In genomic region chr22:29268511-29269229, GRCh38 we compare ENCODE assay signal across 8 cellular contexts. TPM values are rescaled to one million over a fixed set of nuclear protein-coding genes. Genes with fewer than 3 reads are reported as not detected.
DNase-seq lines count a peak whose midpoint lies in the region; ATAC-seq, FAIRE-seq and TF ChIP-seq lines count a peak whose summit lies in the region.

No MANE protein-coding gene starts in this region.

- no peak overlapping the region for H2BK15ac ChIP-seq in H1 (ENCODE audit: low read length)
- H2BK15ac ChIP-seq in mesenchymal stem cell (ENCODE audit: low read depth, poor library complexity, severe bottlenecking): peak overlapping the region; percentile 82

- peaks cover 47 to 73% of the 10 kb centered on the region in 2 experiments for H3K79me2 ChIP-seq in H1 (ENCODE audit: control insufficient read depth in 1 of 2, insufficient read depth in 2 of 2, low read length in 2 of 2)

- H3K36me3 ChIP-seq in H1 (ENCODE audit: control insufficient read depth in 2 of 4, insufficient read depth in 4 of 4, low read length in 3 of 4) (peaks cover 16 to 68% (median 32%) of the 10 kb centered on the region in 4 experiments), mesenchymal stem cell (ENCODE audit: control insufficient read depth in 1 of 2, insufficient read depth in 2 of 2, low read depth in 1 of 2, low read length in 2 of 2) (peaks cover 22 to 61% of the 10 kb centered on the region in 2 experiments)

- no peak for TF ChIP-seq EP300 in H1 (IDR thresholded peaks at IDR 0.05; ENCODE audit: borderline replicate concordance in 1 of 2, low read depth in 2 of 2, low read length in 2 of 2)

- H3K4ac ChIP-seq in H1 (replicated peaks; ENCODE audit: insufficient read length, low read depth, low read length) (peak overlapping the region; percentile 58), mesenchymal stem cell (ENCODE audit: low read depth in 1 of 2, low read length in 2 of 2) (peak overlapping the region; percentile 94 to 96)

- TF ChIP-seq CTCF in H1 (IDR thresholded peaks at IDR 0.05; ENCODE audit: control extremely low read depth in 1 of 3, insufficient read depth in 1 of 3, low read depth in 1 of 3, low read length in 3 of 3): no peak

- H3K27me3 ChIP-seq in H1 (replicated peaks in 1 of 4; ENCODE audit: control insufficient read depth in 3 of 4, extremely low read depth in 1 of 4, insufficient read depth in 3 of 4, low read length in 3 of 4): no peaks in the 10 kb centered on the region
- H3K27me3 ChIP-seq in mesenchymal stem cell (ENCODE audit: control insufficient read depth in 1 of 2, insufficient read depth in 1 of 2, low read length in 2 of 2): no peaks in the 10 kb centered on the region

- H3K4me1 ChIP-seq in H1 (replicated peaks in 1 of 4; ENCODE audit: control insufficient read depth in 3 of 4, insufficient read depth in 4 of 4, low read length in 3 of 4) (peaks cover 6 to 19% (median 11%) of the 10 kb centered on the region in 4 experiments; a peak in 6 of 7 replicates), mesenchymal stem cell (ENCODE audit: control insufficient read depth, insufficient read depth, low read depth, low read length) (peaks cover 15% of the 10 kb centered on the region)

- H2AK5ac ChIP-seq in H1 (ENCODE audit: low read depth, low read length) (no peak overlapping the region), mesenchymal stem cell (ENCODE audit: low read length, severe bottlenecking) (peak overlapping the region; percentile 79)

- H3K9me3 ChIP-seq in H1 (ENCODE audit: insufficient read depth in 2 of 2, low read depth in 1 of 2, low read length in 1 of 2): no peaks in the 10 kb centered on the region
- no peaks in the 10 kb centered on the region for H3K9me3 ChIP-seq in mesenchymal stem cell (ENCODE audit: control insufficient read depth, low read length)

- H3K4me3 ChIP-seq in H1 (ENCODE audit: extremely low read depth in 1 of 4, insufficient read depth in 2 of 4, low read depth in 3 of 4, low read length in 4 of 4) (peak overlapping the region; percentile 80 to 96 (median 95)), mesenchymal stem cell (ENCODE audit: insufficient read depth in 1 of 2, low read depth in 1 of 2, low read length in 2 of 2) (peak overlapping the region; percentile 75 to 95)

- H2BK5ac ChIP-seq in H1 (ENCODE audit: low read depth, low read length) (peak overlapping the region; percentile 100), mesenchymal stem cell (ENCODE audit: low read depth, low read length, poor library complexity, severe bottlenecking) (peak overlapping the region; percentile 100)

- H3K27ac ChIP-seq in H1 (ENCODE audit: low read depth, low read length): peak overlapping the region; percentile 100
- H3K27ac ChIP-seq in mesenchymal stem cell (ENCODE audit: low read length, poor library complexity, severe bottlenecking): peak overlapping the region; percentile 98

- H3K79me1 ChIP-seq in H1 (ENCODE audit: low read depth, low read length): peaks cover 8% of the 10 kb centered on the region
- peaks cover 16% of the 10 kb centered on the region for H3K79me1 ChIP-seq in mesenchymal stem cell (replicated peaks; ENCODE audit: low read length, poor library complexity, severe bottlenecking)

- no peak overlapping the region for H3K23ac ChIP-seq in H1 (ENCODE audit: insufficient read length)
- H3K23ac ChIP-seq in mesenchymal stem cell (ENCODE audit: low read length in 2 of 2): peak overlapping the region; percentile 30 to 70

- peak; percentile 62 to 72 for TF ChIP-seq POLR2A in H1 (IDR thresholded peaks at IDR 0.05; ENCODE audit: control extremely low read depth in 1 of 2, low read depth in 2 of 2, low read length in 2 of 2)

- WGBS in H1 (ENCODE audit: extremely low coverage in 1 of 2, insufficient coverage in 1 of 2, insufficient read length in 1 of 2, insufficient replicate concordance in 2 of 2, low coverage in 1 of 2, low lambda C conversion rate in 2 of 2, missing lambda C conversion rate in 1 of 2), 2 experiments: 1% methylated on average over 24 of the region's 51 CpGs; no CpG with 5 or more reads in 1 of the 2 experiments
- under 1% methylated on average over 50 of the region's 51 CpGs for WGBS in mesenchymal stem cell

- CTCF ChIA-PET in H1 (lab: Charles Lee; ENCODE audit: partially characterized antibody): interaction anchor here (1.0 kb wide), 1 partner anchor 64 kb away, joined by 4 read pairs; no protein-coding TSS in a partner anchor

- H2BK20ac ChIP-seq in H1 (ENCODE audit: low read length): no peak overlapping the region

- ATAC-seq in GM21737 (IDR thresholded peaks at IDR 0.05; ENCODE audit: unreplicated experiment): peak; percentile 9

- POLR2A ChIA-PET in H1 (lab: Charles Lee; ENCODE audit: partially characterized antibody): interaction anchor here (0.8 to 21.4 kb wide), 17 partner anchors 11 to 469 kb away, joined by 3 to 436 read pairs (median 5); partner anchors contain the start of genes GAS2L1 and XBP1

- H4K20me1 ChIP-seq in H1 (replicated peaks in 1 of 2; ENCODE audit: control insufficient read depth in 1 of 2, insufficient read depth in 2 of 2, low read length in 2 of 2): peaks cover 32 to 38% of the 10 kb centered on the region in 2 experiments

- H4K5ac ChIP-seq in H1 (ENCODE audit: insufficient read length, low read depth, low read length): peak overlapping the region; percentile 82

- no peak for FAIRE-seq in H1 (lab: Jason Lieb, UNC)

- DNase-seq in Daoy (ENCODE audit: low read depth): peak; percentile 63
- DNase-seq in M059J (ENCODE audit: low read depth): peak; percentile 56
- DNase-seq in activated CD4-positive, alpha-beta T cell treated with anti-CD3 and anti-CD28 coated beads, Interleukin-2, amount 50 U/mL, for 48 hours: peak; percentile 35 to 41
- no peak for DNase-seq in H1 (ENCODE audit: low read depth in 1 of 2, low spot score in 2 of 2)
- peak; percentile 72 for DNase-seq in mesenchymal stem cell
- peak; percentile 13 for DNase-seq in stimulated activated CD8-positive, alpha-beta memory T cell treated with anti-CD3 and anti-CD28 coated beads, Interleukin-7, amount 100 ng/mL, for 24 hours (ENCODE audit: low read depth)
- DNase-seq in OCI-M2 (lab: John Stamatoyannopoulos, UW; ENCODE audit: unreplicated experiment): no peak

- H2BK12ac ChIP-seq in H1 (ENCODE audit: low read depth, low read length) (no peak overlapping the region), mesenchymal stem cell (ENCODE audit: low read length in 2 of 2) (peak overlapping the region in 1 of 2 experiments; percentile 38)

- peak overlapping the region; percentile 91; the same call in 1 of the 2 replicates for H3K18ac ChIP-seq in H1 (ENCODE audit: extremely low read depth, low read length)
- peak overlapping the region; percentile 93 to 95 for H3K18ac ChIP-seq in mesenchymal stem cell (ENCODE audit: low read depth in 1 of 2, low read length in 2 of 2)

- no peak for TF ChIP-seq RAD21 in H1 (IDR thresholded peaks at IDR 0.05 in 1 of 2, conservative IDR thresholded peaks at IDR 0.05 in 1 of 2; ENCODE audit: low read depth in 2 of 2, low read length in 2 of 2)

- H3K14ac ChIP-seq in H1 (ENCODE audit: insufficient read length): no peak overlapping the region
- H3K14ac ChIP-seq in mesenchymal stem cell (ENCODE audit: low read length in 2 of 2): peak overlapping the region in 1 of 2 experiments; percentile 83

- H2AFZ ChIP-seq in H1 (ENCODE audit: low read length) (no peak overlapping the region), mesenchymal stem cell (ENCODE audit: low read depth, low read length) (no peak overlapping the region)

- H3K9ac ChIP-seq in H1 (replicated peaks in 1 of 4; ENCODE audit: extremely low read depth in 1 of 4, low read depth in 3 of 4, low read length in 3 of 4) (peak overlapping the region; percentile 94 to 100 (median 100)), mesenchymal stem cell (ENCODE audit: low read length) (peak overlapping the region; percentile 97)

- H3K23me2 ChIP-seq in H1 (ENCODE audit: low read depth, low read length): peaks cover 18% of the 10 kb centered on the region

- H4K8ac ChIP-seq in H1 (ENCODE audit: extremely low read depth, insufficient read depth, low read length) (peak overlapping the region; percentile 100), mesenchymal stem cell (ENCODE audit: low read length) (peak overlapping the region; percentile 99)

- H3K4me2 ChIP-seq in H1 (ENCODE audit: insufficient read depth in 1 of 2, low read depth in 2 of 2, low read length in 2 of 2) (peak overlapping the region; percentile 73 to 80), mesenchymal stem cell (ENCODE audit: low read length, poor library complexity, severe bottlenecking) (peak overlapping the region; percentile 76)

- H3K56ac ChIP-seq in H1 (replicated peaks; ENCODE audit: insufficient read length, low read depth, low read length): peak overlapping the region; percentile 95

- peak overlapping the region; percentile 75 for H4K91ac ChIP-seq in H1 (replicated peaks; ENCODE audit: insufficient read length, low read length)
- H4K91ac ChIP-seq in mesenchymal stem cell (ENCODE audit: low read length): peak overlapping the region; percentile 95

- H2BK120ac ChIP-seq in H1 (replicated peaks; ENCODE audit: low read depth, low read length): no peak overlapping the region
- peak overlapping the region; percentile 96 for H2BK120ac ChIP-seq in mesenchymal stem cell (ENCODE audit: low read depth, low read length)

RNA-seq across cellular contexts. Expression of gene EWSR1, which starts 0.6 kb away (rescaled TPM):
- 150 and 191 TPM in 2 replicates for total RNA-seq in Daoy (2014; rRNA removed; shearing (Covaris generic))
- total RNA-seq in M059J (2014; rRNA removed; shearing (Covaris generic)): 179 and 188 TPM in 2 replicates
- 385 and 387 TPM in 2 replicates for total RNA-seq in H1 (2021; fragmentation: NEBNext Ultra II Directional; extraction: Animal tissue kit (Norgen Biotek cat#: 25700))
- polyA plus RNA-seq in H1 (2011; rRNA removed): 646 and 930 TPM in 2 replicates
- polyA plus RNA-seq in H1 (2011; cell fraction: cytosol; rRNA removed): 525 TPM
- polyA plus RNA-seq in H1 (2011; cell fraction: nucleus; rRNA removed): 1,044 TPM
- polyA plus RNA-seq in H1 (2012, experiment 1 of 2): 380 to 507 TPM (median 400 TPM) in 4 replicates
- 92.9 TPM for polyA plus RNA-seq in H1 (2012, experiment 2 of 2)
- polyA plus RNA-seq in H1 (2013, experiment 1 of 2): 297 TPM
- 268 TPM for polyA plus RNA-seq in H1 (2013, experiment 2 of 2)
- 575 and 704 TPM in 2 replicates for polyA minus RNA-seq in H1 (2011; rRNA and poly(A)+ RNA removed)
- polyA minus RNA-seq in H1 (2011; cell fraction: cytosol; rRNA and poly(A)+ RNA removed): 228 TPM
- polyA minus RNA-seq in H1 (2011; cell fraction: nucleus; rRNA and poly(A)+ RNA removed): 291 TPM
- 174 TPM for polyA plus RNA-seq in mesenchymal stem cell (2013, experiment 1 of 2)
- 172 TPM for polyA plus RNA-seq in mesenchymal stem cell (2013, experiment 2 of 2)

RNA-seq across cellular contexts. Expression of gene RHBDD3, which starts 0.9 kb away (rescaled TPM):
- total RNA-seq in Daoy (2014; rRNA removed; shearing (Covaris generic)): 34.1 and 40.2 TPM in 2 replicates
- 17.7 and 33.1 TPM in 2 replicates for total RNA-seq in M059J (2014; rRNA removed; shearing (Covaris generic))
- total RNA-seq in H1 (2021; fragmentation: NEBNext Ultra II Directional; extraction: Animal tissue kit (Norgen Biotek cat#: 25700)): 72.1 and 75.7 TPM in 2 replicates
- polyA plus RNA-seq in H1 (2011; rRNA removed): 117 and 171 TPM in 2 replicates
- 128 TPM for polyA plus RNA-seq in H1 (2011; cell fraction: cytosol; rRNA removed)
- 161 TPM for polyA plus RNA-seq in H1 (2011; cell fraction: nucleus; rRNA removed)
- 64.0 to 89.1 TPM (median 81.6 TPM) in 4 replicates for polyA plus RNA-seq in H1 (2012, experiment 1 of 2)
- polyA plus RNA-seq in H1 (2012, experiment 2 of 2): 70.6 TPM
- 69.3 TPM for polyA plus RNA-seq in H1 (2013, experiment 1 of 2)
- polyA plus RNA-seq in H1 (2013, experiment 2 of 2): 69.0 TPM
- polyA minus RNA-seq in H1 (2011; rRNA and poly(A)+ RNA removed): 20.8 and 28.6 TPM in 2 replicates
- 29.9 TPM for polyA minus RNA-seq in H1 (2011; cell fraction: cytosol; rRNA and poly(A)+ RNA removed)
- polyA minus RNA-seq in H1 (2011; cell fraction: nucleus; rRNA and poly(A)+ RNA removed): 42.7 TPM
- polyA plus RNA-seq in mesenchymal stem cell (2013, experiment 1 of 2): 22.5 TPM
- 22.7 TPM for polyA plus RNA-seq in mesenchymal stem cell (2013, experiment 2 of 2)

RNA-seq across cellular contexts. Expression of gene GAS2L1, which starts 37.8 kb away (rescaled TPM):
- total RNA-seq in Daoy (2014; rRNA removed; shearing (Covaris generic)): 10.0 and 11.1 TPM in 2 replicates
- 10.2 and 17.2 TPM in 2 replicates for total RNA-seq in M059J (2014; rRNA removed; shearing (Covaris generic))
- 9.7 and 10.1 TPM in 2 replicates for total RNA-seq in H1 (2021; fragmentation: NEBNext Ultra II Directional; extraction: Animal tissue kit (Norgen Biotek cat#: 25700))
- polyA plus RNA-seq in H1 (2011; rRNA removed): 3.6 and 6.8 TPM in 2 replicates
- polyA plus RNA-seq in H1 (2011; cell fraction: cytosol; rRNA removed): 3.9 TPM
- polyA plus RNA-seq in H1 (2011; cell fraction: nucleus; rRNA removed): 16.7 TPM
- 4.0 to 5.7 TPM (median 5.3 TPM) in 4 replicates for polyA plus RNA-seq in H1 (2012, experiment 1 of 2)
- polyA plus RNA-seq in H1 (2012, experiment 2 of 2): 4.1 TPM
- 8.9 TPM for polyA plus RNA-seq in H1 (2013, experiment 1 of 2)
- 8.0 TPM for polyA plus RNA-seq in H1 (2013, experiment 2 of 2)
- polyA minus RNA-seq in H1 (2011; rRNA and poly(A)+ RNA removed): 1.3 and 2.9 TPM in 2 replicates
- 2.5 TPM for polyA minus RNA-seq in H1 (2011; cell fraction: cytosol; rRNA and poly(A)+ RNA removed)
- 3.7 TPM for polyA minus RNA-seq in H1 (2011; cell fraction: nucleus; rRNA and poly(A)+ RNA removed)
- polyA plus RNA-seq in mesenchymal stem cell (2013, experiment 1 of 2): 21.8 TPM
- polyA plus RNA-seq in mesenchymal stem cell (2013, experiment 2 of 2): 22.6 TPM

RNA-seq across cellular contexts. Expression of gene RASL10A, which starts 46.8 kb away (rescaled TPM):
- total RNA-seq in Daoy (2014; rRNA removed; shearing (Covaris generic)): 0.11 and 0.39 TPM in 2 replicates
- total RNA-seq in M059J (2014; rRNA removed; shearing (Covaris generic)): 0.07 TPM in 1 of 2 replicates, not detected in the other
- total RNA-seq in H1 (2021; fragmentation: NEBNext Ultra II Directional; extraction: Animal tissue kit (Norgen Biotek cat#: 25700)): 1.4 and 1.5 TPM in 2 replicates
- polyA plus RNA-seq in H1 (2011; rRNA removed): 1.1 and 1.6 TPM in 2 replicates
- polyA plus RNA-seq in H1 (2011; cell fraction: cytosol; rRNA removed): 1.0 TPM
- 2.4 TPM for polyA plus RNA-seq in H1 (2011; cell fraction: nucleus; rRNA removed)
- 0.26 to 0.58 TPM (median 0.39 TPM) in 4 replicates for polyA plus RNA-seq in H1 (2012, experiment 1 of 2)
- 0.21 TPM for polyA plus RNA-seq in H1 (2012, experiment 2 of 2)
- 1.1 TPM for polyA plus RNA-seq in H1 (2013, experiment 1 of 2)
- polyA plus RNA-seq in H1 (2013, experiment 2 of 2): 1.0 TPM
- polyA minus RNA-seq in H1 (2011; rRNA and poly(A)+ RNA removed): not detected in 2 replicates
- polyA minus RNA-seq in H1 (2011; cell fraction: cytosol; rRNA and poly(A)+ RNA removed): not detected
- 0.80 TPM for polyA minus RNA-seq in H1 (2011; cell fraction: nucleus; rRNA and poly(A)+ RNA removed)
- polyA plus RNA-seq in mesenchymal stem cell (2013, experiment 1 of 2): 0.06 TPM
- polyA plus RNA-seq in mesenchymal stem cell (2013, experiment 2 of 2): 0.04 TPM

Comparison
In these comparisons a context has a peak if more than half of its experiments do, and no peak if none do; other contexts are left out.
1. DNase-seq: peak in Daoy (single experiment), M059J (single experiment), activated CD4-positive, alpha-beta T cell treated with anti-CD3 and anti-CD28 coated beads, Interleukin-2, amount 50 U/mL, for 48 hours (2 of 2), mesenchymal stem cell (single experiment) and stimulated activated CD8-positive, alpha-beta memory T cell treated with anti-CD3 and anti-CD28 coated beads, Interleukin-7, amount 100 ng/mL, for 24 hours (single experiment); none in H1 (0 of 2) and OCI-M2 (single experiment).